1 cellular context compared by ENCODE assay signal in the genomic region with DNA sequence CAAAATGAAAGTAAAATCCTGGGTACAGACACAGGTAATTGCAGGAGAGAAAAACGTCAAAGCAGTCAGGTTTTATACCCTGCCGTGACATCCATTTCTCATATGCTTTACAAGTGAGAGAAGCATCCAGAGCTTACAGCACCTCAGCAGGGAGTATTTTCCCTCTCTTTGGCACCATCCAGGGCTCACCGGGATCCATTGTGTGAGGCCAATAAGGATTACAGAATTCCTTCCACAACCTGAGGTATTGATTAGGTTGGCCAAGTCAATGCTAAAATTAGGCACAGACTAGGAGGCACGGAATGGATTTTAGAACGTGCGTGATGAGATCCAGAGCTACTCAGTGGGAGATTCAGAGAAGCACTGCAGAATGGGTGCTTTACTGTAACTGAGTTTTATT.
TF ChIP-seq lines count a peak whose summit lies in the region.

No MANE protein-coding gene starts in this region.

TF ChIP-seq in H1, 55 proteins besides CTCF, POLR2A, EP300 and RAD21 (continued from another document):
- TF ChIP-seq, protein P1, sequence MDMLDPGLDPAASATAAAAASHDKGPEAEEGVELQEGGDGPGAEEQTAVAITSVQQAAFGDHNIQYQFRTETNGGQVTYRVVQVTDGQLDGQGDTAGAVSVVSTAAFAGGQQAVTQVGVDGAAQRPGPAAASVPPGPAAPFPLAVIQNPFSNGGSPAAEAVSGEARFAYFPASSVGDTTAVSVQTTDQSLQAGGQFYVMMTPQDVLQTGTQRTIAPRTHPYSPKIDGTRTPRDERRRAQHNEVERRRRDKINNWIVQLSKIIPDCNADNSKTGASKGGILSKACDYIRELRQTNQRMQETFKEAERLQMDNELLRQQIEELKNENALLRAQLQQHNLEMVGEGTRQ (IDR thresholded peaks at IDR 0.05; ENCODE audit: low read length) = no peak
- no peak for TF ChIP-seq JUN (IDR thresholded peaks at IDR 0.05; ENCODE audit: low read depth, low read length)
- no peak for TF ChIP-seq CEBPB (IDR thresholded peaks at IDR 0.05; ENCODE audit: low read depth, low read length)
- TF ChIP-seq HDAC2 (IDR thresholded peaks at IDR 0.05; ENCODE audit: borderline replicate concordance in 1 of 2, low read depth in 2 of 2, low read length in 2 of 2) = peak; percentile 50 to 73; a peak in 2 of 4 replicates
- TF ChIP-seq SIRT6 (IDR thresholded peaks at IDR 0.05; ENCODE audit: low read length) = no peak
- TF ChIP-seq NANOG (IDR thresholded peaks at IDR 0.05; ENCODE audit: insufficient read depth, low read depth, low read length, poor library complexity, severe bottlenecking) = peak; percentile 87
- TF ChIP-seq SP2 (IDR thresholded peaks at IDR 0.05; ENCODE audit: low read length) = no peak
- no peak for TF ChIP-seq TAF7 (optimal IDR thresholded peaks at IDR 0.05; ENCODE audit: borderline replicate concordance, low read depth, low read length)
- TF ChIP-seq EGR1 (IDR thresholded peaks at IDR 0.05; ENCODE audit: borderline replicate concordance, low read depth, low read length) = no peak
- no peak for TF ChIP-seq RNF2 (IDR thresholded peaks at IDR 0.05; ENCODE audit: borderline replicate concordance, low read depth, low read length, missing control alignments, poor library complexity, severe bottlenecking)
- TF ChIP-seq BRCA1 (IDR thresholded peaks at IDR 0.05; ENCODE audit: low read depth, low read length) = no peak
- TF ChIP-seq E2F6 (IDR thresholded peaks at IDR 0.05) = peak; percentile 67
- no peak for TF ChIP-seq KDM5A (IDR thresholded peaks at IDR 0.05; ENCODE audit: low read length)
- TF ChIP-seq BACH1 (IDR thresholded peaks at IDR 0.05; ENCODE audit: low read length) = no peak
- no peak for TF ChIP-seq TBP (IDR thresholded peaks at IDR 0.05; ENCODE audit: low read depth, low read length)
- TF ChIP-seq CHD1 (IDR thresholded peaks at IDR 0.05; ENCODE audit: low read depth, low read length) = no peak
- TF ChIP-seq SP1 (IDR thresholded peaks at IDR 0.05; ENCODE audit: low read depth, low read length) = peak; percentile 83
- no peak for TF ChIP-seq CREB1 (IDR thresholded peaks at IDR 0.05)
- no peak for TF ChIP-seq ATF3 (IDR thresholded peaks at IDR 0.05; ENCODE audit: insufficient read depth, low read depth, low read length)
- TF ChIP-seq RBBP5 (IDR thresholded peaks at IDR 0.05; ENCODE audit: borderline replicate concordance, low read depth, low read length) = no peak
- no peak for TF ChIP-seq RXRA (IDR thresholded peaks at IDR 0.05; ENCODE audit: insufficient read depth, low read depth, low read length)
- TF ChIP-seq CTBP2 (IDR thresholded peaks at IDR 0.05; ENCODE audit: borderline replicate concordance, insufficient read depth, insufficient read length, low read length) = no peak
- TF ChIP-seq CHD2 (IDR thresholded peaks at IDR 0.05; ENCODE audit: low read length) = no peak
- no peak for TF ChIP-seq TCF12 (IDR thresholded peaks at IDR 0.05; ENCODE audit: low read depth, low read length)
- peak; percentile 51 for TF ChIP-seq MAX (IDR thresholded peaks at IDR 0.05)
- no peak for TF ChIP-seq NRF1 (IDR thresholded peaks at IDR 0.05; ENCODE audit: low read depth, low read length)
